In genomic region chr20:34529742-34530141, GRCh38 we compare ENCODE assay signal across 31 cellular contexts. TPM values are rescaled to one million over a fixed set of nuclear protein-coding genes. Genes with fewer than 3 reads are reported as not detected.
A peak's percentile ranks its signal among the peaks of the same experiment; 100 is the strongest.
DNase-seq lines count a peak whose midpoint lies in the region; ATAC-seq, FAIRE-seq and TF ChIP-seq lines count a peak whose summit lies in the region.
"Had no signal": no experiment of that assay in that cellular context is flagged by ENCODE, and none has a peak within 500 bp of the region (broad histone marks: within the 10 kb centered on the region; RNA-seq: fewer than 3 reads in every experiment).

No MANE protein-coding gene starts in this region.

- no peak for DNase-seq in AG04450 (ENCODE audit: low read depth, low spot score)
- DNase-seq in IMR-90, result no peak
- no peak for DNase-seq in H1 (ENCODE audit: low read depth in 1 of 2, low spot score in 2 of 2)
- no peak for DNase-seq in stimulated activated effector memory CD8-positive, alpha-beta T cell treated with anti-CD3 and anti-CD28 coated beads, Interleukin-12 subunit alpha, Interleukin-12 subunit beta, amount 100 ng/mL, for 72 hours (ENCODE audit: low spot score in 2 of 2)
- no peak for DNase-seq in activated gamma-delta T cell (lab: John Stamatoyannopoulos, UW)
- DNase-seq in activated CD4-positive, alpha-beta T cell treated with anti-CD3 and anti-CD28 coated beads, Interleukin-2, amount 10 ng/mL, durations not matched to agents 7 days and 5 days, result no peak
- DNase-seq: activated CD4-positive, alpha-beta T cell treated with anti-CD3 and anti-CD28 coated beads, Interleukin-2, amount 50 U/mL, for 4 hours; activated CD4-positive, CD25-positive, alpha-beta regulatory T cell; activated CD8-positive, alpha-beta memory T cell treated with anti-CD3 and anti-CD28 coated beads, Interleukin-2, amount 10 ng/mL, durations not matched to agents 7 days and 5 days; central memory CD4-positive, alpha-beta T cell; esophagus squamous epithelium; foreskin keratinocyte; HCEC 1CT; KG1; kidney; naive thymus-derived CD8-positive, alpha-beta T cell; NCI-H1930; NCI-H510A treated with DMSO at 0.1 percent for 48 hours; RPMI8226; stimulated activated naive CD8-positive, alpha-beta T cell treated with anti-CD3 and anti-CD28 coated beads, Interleukin-15, Interleukin-2, amounts not matched to agents 100 U/mL and 50 U/mL, for 24 hours; transverse colon had no signal

- H3K4me3 ChIP-seq in AG04450 (ENCODE audit: low read depth, low read length), result no peak overlapping the region
- no peak overlapping the region for H3K4me3 ChIP-seq in IMR-90 (ENCODE audit: insufficient read depth, low read depth, low read length)
- no peak overlapping the region for H3K4me3 ChIP-seq in H1 (ENCODE audit: extremely low read depth in 1 of 4, insufficient read depth in 2 of 4, low read depth in 3 of 4, low read length in 4 of 4)
- H3K4me3 ChIP-seq: BLaER1 treated with 17β-estradiol and CSF1 and Interleukin-3, amounts not matched to agents 10 nM and 100 nM; esophagus squamous epithelium; lung; skin epidermis; transverse colon had no signal

- H3K4me2 ChIP-seq in IMR-90 (ENCODE audit: low read depth, low read length) (no peak overlapping the region), H1 (ENCODE audit: insufficient read depth in 1 of 2, low read depth in 2 of 2, low read length in 2 of 2) (no peak overlapping the region)
- H3K4me2 ChIP-seq: BLaER1 treated with 17β-estradiol and CSF1 and Interleukin-3, amounts not matched to agents 10 nM and 100 nM had no signal

- in situ Hi-C loops in IMR-90 (cut with MboI; ENCODE audit: low sequenced_read_pairs), result no loop called here

- H3K4ac ChIP-seq in IMR-90 (ENCODE audit: low read depth, low read length) (0 out of 2 replicates have a peak overlapping the region, but pooled peaks have one; percentile 41), H1 (replicated peaks; ENCODE audit: insufficient read length, low read depth, low read length) (no peak overlapping the region)

- H3K9me3 ChIP-seq in AG04450 (ENCODE audit: control insufficient read depth, insufficient read depth, low read length) (no peaks in the 10 kb centered on the region), IMR-90 (ENCODE audit: control insufficient read depth, insufficient read depth, low read length) (no peaks in the 10 kb centered on the region), H1 (ENCODE audit: insufficient read depth in 2 of 2, low read depth in 1 of 2, low read length in 1 of 2) (no peaks in the 10 kb centered on the region)
- H3K9me3 ChIP-seq: BLaER1 treated with 17β-estradiol and CSF1 and Interleukin-3, amounts not matched to agents 10 nM and 100 nM; esophagus squamous epithelium; transverse colon had no signal

- H2BK5ac ChIP-seq in IMR-90 (ENCODE audit: low read depth, low read length, poor library complexity, severe bottlenecking), result no peak overlapping the region
- H2BK5ac ChIP-seq in H1 (ENCODE audit: low read depth, low read length), result no peak overlapping the region

- no peak overlapping the region for H3K9ac ChIP-seq in IMR-90 (ENCODE audit: low read depth, low read length)
- H3K9ac ChIP-seq in H1 (replicated peaks in 1 of 4; ENCODE audit: extremely low read depth in 1 of 4, low read depth in 3 of 4, low read length in 3 of 4), result no peak overlapping the region
- H3K9ac ChIP-seq: BLaER1 treated with 17β-estradiol and CSF1 and Interleukin-3, amounts not matched to agents 10 nM and 100 nM had no signal

- H3K79me1 ChIP-seq in IMR-90 (ENCODE audit: low read depth in 1 of 2, low read length in 2 of 2) (peaks cover 61 to 84% of the 10 kb centered on the region in 2 experiments), H1 (ENCODE audit: low read depth, low read length) (peaks cover 12% of the 10 kb centered on the region)

- no peak overlapping the region for H4K5ac ChIP-seq in IMR-90 (ENCODE audit: low read depth, low read length)
- no peak overlapping the region for H4K5ac ChIP-seq in H1 (ENCODE audit: insufficient read length, low read depth, low read length)

- peaks cover 0 to 14% of the 10 kb centered on the region in 2 experiments; a peak in 2 of 4 replicates for H3K79me2 ChIP-seq in H1 (ENCODE audit: control insufficient read depth in 1 of 2, insufficient read depth in 2 of 2, low read length in 2 of 2)

- peaks cover 27% of the 10 kb centered on the region for H3K4me1 ChIP-seq in IMR-90 (ENCODE audit: control insufficient read depth, insufficient read depth, low read length)
- no peaks in the 10 kb centered on the region for H3K4me1 ChIP-seq in H1 (replicated peaks in 1 of 4; ENCODE audit: control insufficient read depth in 3 of 4, insufficient read depth in 4 of 4, low read length in 3 of 4)

- H3K9me1 ChIP-seq in IMR-90 (ENCODE audit: insufficient read depth, low read length), result peaks cover 52% of the 10 kb centered on the region

- peaks cover 69% of the 10 kb centered on the region for H3K36me3 ChIP-seq in IMR-90 (ENCODE audit: control insufficient read depth, insufficient read depth, low read length)
- peaks cover 8 to 48% (median 21%) of the 10 kb centered on the region in 4 experiments for H3K36me3 ChIP-seq in H1 (ENCODE audit: control insufficient read depth in 2 of 4, insufficient read depth in 4 of 4, low read length in 3 of 4)

- TF ChIP-seq CTCF in AG04450 (IDR thresholded peaks at IDR 0.05; ENCODE audit: low read depth, low read length) (no peak), IMR-90 (conservative IDR thresholded peaks at IDR 0.05; ENCODE audit: low read depth, low read length) (no peak), H1 (IDR thresholded peaks at IDR 0.05; ENCODE audit: control extremely low read depth in 1 of 3, insufficient read depth in 1 of 3, low read depth in 1 of 3, low read length in 3 of 3) (no peak)

- peaks cover 86% of the 10 kb centered on the region for H3K36me3 Mint-ChIP-seq in stimulated activated effector memory CD8-positive, alpha-beta T cell treated with anti-CD3 and anti-CD28 coated beads, Interleukin-12 subunit alpha, Interleukin-12 subunit beta, amount 100 ng/mL, for 72 hours
- peaks cover 30% of the 10 kb centered on the region for H3K36me3 Mint-ChIP-seq in activated CD4-positive, alpha-beta T cell treated with anti-CD3 and anti-CD28 coated beads, Interleukin-2, amount 10 ng/mL, durations not matched to agents 7 days and 5 days (ENCODE audit: low read depth)
- H3K36me3 Mint-ChIP-seq: activated naive CD8-positive, alpha-beta T cell had no signal

- ATAC-seq in IMR-90 (ENCODE audit: low read depth), result no peak
- no peak for ATAC-seq in stimulated activated effector memory CD8-positive, alpha-beta T cell treated with anti-CD3 and anti-CD28 coated beads, Interleukin-12 subunit alpha, Interleukin-12 subunit beta, amount 100 ng/mL, for 72 hours
- no peak for ATAC-seq in GM18907 (IDR thresholded peaks at IDR 0.05; ENCODE audit: unreplicated experiment)
- ATAC-seq: activated CD8-positive, alpha-beta memory T cell treated with anti-CD3 and anti-CD28 coated beads, Interleukin-2, amount 10 ng/mL, durations not matched to agents 7 days and 5 days; foreskin keratinocyte; naive thymus-derived CD8-positive, alpha-beta T cell; stimulated activated naive CD8-positive, alpha-beta T cell treated with anti-CD3 and anti-CD28 coated beads, Interleukin-15, Interleukin-2, amounts not matched to agents 100 U/mL and 50 U/mL, for 24 hours; T-cell had no signal

- H2AFZ ChIP-seq in IMR-90 (replicated peaks; ENCODE audit: low read length, poor library complexity), result no peak overlapping the region
- H2AFZ ChIP-seq in H1 (ENCODE audit: low read length), result no peak overlapping the region

- FAIRE-seq in H1 (lab: Jason Lieb, UNC), result no peak
- FAIRE-seq: endometrium, GM12891, kidney had no signal

- intact Hi-C loops in IMR-90 (cut with micrococcal nuclease), result no loop called here

- H2BK20ac ChIP-seq in IMR-90 (ENCODE audit: low read depth, low read length) (0 out of 2 replicates have a peak overlapping the region, but pooled peaks have one; percentile 6), H1 (ENCODE audit: low read length) (no peak overlapping the region)

- dilution Hi-C loops in IMR-90 (cut with HindIII; ENCODE audit: low sequenced_read_pairs, unreplicated experiment), result no loop called here

- no peak overlapping the region for H3K18ac ChIP-seq in IMR-90 (ENCODE audit: low read depth, low read length)
- H3K18ac ChIP-seq in H1 (ENCODE audit: extremely low read depth, low read length), result no peak overlapping the region

- CTCF ChIA-PET in AG04450 (lab: Charles Lee) (interaction anchor here (0.9 to 1.6 kb wide), 2 partner anchors 8 to 217 kb away, joined by 3 to 5 read pairs; no protein-coding TSS in a partner anchor), IMR-90 (lab: Yijun Ruan, JAX) (no interaction called here), H1 (lab: Charles Lee; ENCODE audit: partially characterized antibody) (interaction anchor here (0.6 to 4.4 kb wide), 5 partner anchors 15 to 722 kb away, joined by 3 to 16 read pairs (median 3); no protein-coding TSS in a partner anchor)
- CTCF ChIA-PET in activated CD4-positive, alpha-beta T cell treated with anti-CD3 and anti-CD28 coated beads, Interleukin-2, amount 10 ng/mL, durations not matched to agents 7 days and 5 days (lab: Charles Lee), result interaction anchor here (4.0 kb wide), 1 partner anchor 217 kb away, joined by 23 read pairs; no protein-coding TSS in a partner anchor

- H3K56ac ChIP-seq in IMR-90 (ENCODE audit: extremely low read depth, insufficient read depth, low read length), result no peak overlapping the region
- H3K56ac ChIP-seq in H1 (replicated peaks; ENCODE audit: insufficient read length, low read depth, low read length), result no peak overlapping the region

- H4K20me1 ChIP-seq in IMR-90 (ENCODE audit: insufficient read depth, low read length) (peaks cover 22% of the 10 kb centered on the region), H1 (replicated peaks in 1 of 2; ENCODE audit: control insufficient read depth in 1 of 2, insufficient read depth in 2 of 2, low read length in 2 of 2) (peaks cover 5 to 19% of the 10 kb centered on the region in 2 experiments)

- POLR2A ChIA-PET in AG04450 (lab: Yijun Ruan, JAX) (no interaction called here), IMR-90 (lab: Charles Lee; ENCODE audit: unreplicated experiment) (interaction anchor here (0.6 kb wide), 1 partner anchor 861 kb away, joined by 5 read pairs; no protein-coding TSS in a partner anchor), H1 (lab: Charles Lee; ENCODE audit: partially characterized antibody) (interaction anchor here (1.4 kb wide), 1 partner anchor 18 kb away, joined by 5 read pairs; no protein-coding TSS in a partner anchor)
- POLR2A ChIA-PET in activated CD4-positive, alpha-beta T cell treated with anti-CD3 and anti-CD28 coated beads, Interleukin-2, amount 10 ng/mL, durations not matched to agents 7 days and 5 days (lab: Charles Lee), result no interaction called here

- H4K8ac ChIP-seq in IMR-90 (ENCODE audit: low read depth in 2 of 2, low read length in 2 of 2), result no peak overlapping the region
- H4K8ac ChIP-seq in H1 (ENCODE audit: extremely low read depth, insufficient read depth, low read length), result peak overlapping the region; percentile 1; the same call in 1 of the 2 replicates

- H3K4me3 Mint-ChIP-seq in stimulated activated effector memory CD8-positive, alpha-beta T cell treated with anti-CD3 and anti-CD28 coated beads, Interleukin-12 subunit alpha, Interleukin-12 subunit beta, amount 100 ng/mL, for 72 hours, result no peak overlapping the region
- no peak overlapping the region for H3K4me3 Mint-ChIP-seq in activated CD4-positive, alpha-beta T cell treated with anti-CD3 and anti-CD28 coated beads, Interleukin-2, amount 10 ng/mL, durations not matched to agents 7 days and 5 days
- H3K4me3 Mint-ChIP-seq: activated CD8-positive, alpha-beta memory T cell treated with anti-CD3 and anti-CD28 coated beads, Interleukin-2, amount 10 ng/mL, durations not matched to agents 7 days and 5 days; activated naive CD8-positive, alpha-beta T cell; dendritic cell treated with granulocyte-macrophage colony-stimulating factor and Interleukin-4, amounts not matched to agents 40 ng/mL and 50 ng/mL, for 4 days; T-cell had no signal

- H3K4me1 Mint-ChIP-seq in stimulated activated effector memory CD8-positive, alpha-beta T cell treated with anti-CD3 and anti-CD28 coated beads, Interleukin-12 subunit alpha, Interleukin-12 subunit beta, amount 100 ng/mL, for 72 hours, result peaks cover 21% of the 10 kb centered on the region
- H3K4me1 Mint-ChIP-seq in activated CD4-positive, alpha-beta T cell treated with anti-CD3 and anti-CD28 coated beads, Interleukin-2, amount 10 ng/mL, durations not matched to agents 7 days and 5 days, result no peaks in the 10 kb centered on the region
- H3K4me1 Mint-ChIP-seq: activated CD8-positive, alpha-beta memory T cell treated with anti-CD3 and anti-CD28 coated beads, Interleukin-2, amount 10 ng/mL, durations not matched to agents 7 days and 5 days had no signal

- H3K23ac ChIP-seq in IMR-90 (ENCODE audit: low read depth, low read length), result peak overlapping the region; percentile 4; the same call in 1 of the 2 replicates
- H3K23ac ChIP-seq in H1 (ENCODE audit: insufficient read length), result no peak overlapping the region

- H3K9me3 Mint-ChIP-seq in stimulated activated effector memory CD8-positive, alpha-beta T cell treated with anti-CD3 and anti-CD28 coated beads, Interleukin-12 subunit alpha, Interleukin-12 subunit beta, amount 100 ng/mL, for 72 hours, result no peaks in the 10 kb centered on the region
- H3K9me3 Mint-ChIP-seq in activated CD4-positive, alpha-beta T cell treated with anti-CD3 and anti-CD28 coated beads, Interleukin-2, amount 10 ng/mL, durations not matched to agents 7 days and 5 days, result no peaks in the 10 kb centered on the region
- H3K9me3 Mint-ChIP-seq: dendritic cell treated with granulocyte-macrophage colony-stimulating factor and Interleukin-4, amounts not matched to agents 40 ng/mL and 50 ng/mL, for 4 days; naive thymus-derived CD8-positive, alpha-beta T cell; T-cell had no signal

- no peak overlapping the region for H3K14ac ChIP-seq in IMR-90 (replicated peaks; ENCODE audit: low read depth, low read length)
- H3K14ac ChIP-seq in H1 (ENCODE audit: insufficient read length), result no peak overlapping the region

- no peaks in the 10 kb centered on the region for H3K27me3 Mint-ChIP-seq in activated CD4-positive, alpha-beta T cell treated with anti-CD3 and anti-CD28 coated beads, Interleukin-2, amount 10 ng/mL, durations not matched to agents 7 days and 5 days
- H3K27me3 Mint-ChIP-seq: activated CD8-positive, alpha-beta memory T cell treated with anti-CD3 and anti-CD28 coated beads, Interleukin-2, amount 10 ng/mL, durations not matched to agents 7 days and 5 days; activated naive CD8-positive, alpha-beta T cell; dendritic cell treated with granulocyte-macrophage colony-stimulating factor and Interleukin-4, amounts not matched to agents 40 ng/mL and 50 ng/mL, for 4 days; naive thymus-derived CD8-positive, alpha-beta T cell; T-cell had no signal

- H2AK9ac ChIP-seq in IMR-90 (replicated peaks; ENCODE audit: low read depth, low read length, poor library complexity), result no peak overlapping the region

- H3K27ac Mint-ChIP-seq in stimulated activated effector memory CD8-positive, alpha-beta T cell treated with anti-CD3 and anti-CD28 coated beads, Interleukin-12 subunit alpha, Interleukin-12 subunit beta, amount 100 ng/mL, for 72 hours, result peak overlapping the region; percentile 18
- no peak overlapping the region for H3K27ac Mint-ChIP-seq in activated CD4-positive, alpha-beta T cell treated with anti-CD3 and anti-CD28 coated beads, Interleukin-2, amount 10 ng/mL, durations not matched to agents 7 days and 5 days
- H3K27ac Mint-ChIP-seq: activated CD8-positive, alpha-beta memory T cell treated with anti-CD3 and anti-CD28 coated beads, Interleukin-2, amount 10 ng/mL, durations not matched to agents 7 days and 5 days; activated naive CD8-positive, alpha-beta T cell; dendritic cell treated with granulocyte-macrophage colony-stimulating factor and Interleukin-4, amounts not matched to agents 40 ng/mL and 50 ng/mL, for 4 days had no signal

- TF ChIP-seq RAD21 in IMR-90 (IDR thresholded peaks at IDR 0.05; ENCODE audit: low read length) (no peak), H1 (IDR thresholded peaks at IDR 0.05 in 1 of 2, conservative IDR thresholded peaks at IDR 0.05 in 1 of 2; ENCODE audit: low read depth in 2 of 2, low read length in 2 of 2) (no peak)

- H2AK5ac ChIP-seq in IMR-90 (ENCODE audit: low read depth, low read length) (peak overlapping the region; percentile 43; the same call in 1 of the 2 replicates), H1 (ENCODE audit: low read depth, low read length) (no peak overlapping the region)

- no peak overlapping the region for H4K91ac ChIP-seq in IMR-90 (ENCODE audit: insufficient read depth, low read depth, low read length)
- H4K91ac ChIP-seq in H1 (replicated peaks; ENCODE audit: insufficient read length, low read length), result no peak overlapping the region

- H3K27ac ChIP-seq in AG04450 (ENCODE audit: low read depth, low read length), result peak overlapping the region; percentile 34
- H3K27ac ChIP-seq in IMR-90 (ENCODE audit: insufficient read depth, low read length), result no peak overlapping the region
- H3K27ac ChIP-seq in H1 (ENCODE audit: low read depth, low read length), result no peak overlapping the region
- H3K27ac ChIP-seq: BLaER1 treated with 17β-estradiol and CSF1 and Interleukin-3, amounts not matched to agents 10 nM and 100 nM; foreskin keratinocyte; HL-60 had no signal

- H3K27me3 ChIP-seq in AG04450 (ENCODE audit: control insufficient read depth, insufficient read depth, low read length) (no peaks in the 10 kb centered on the region), IMR-90 (ENCODE audit: control insufficient read depth, insufficient read depth, low read length) (no peaks in the 10 kb centered on the region), H1 (replicated peaks in 1 of 4; ENCODE audit: control insufficient read depth in 3 of 4, extremely low read depth in 1 of 4, insufficient read depth in 3 of 4, low read length in 3 of 4) (no peaks in the 10 kb centered on the region)
- H3K27me3 ChIP-seq: BLaER1 treated with 17β-estradiol and CSF1 and Interleukin-3, amounts not matched to agents 10 nM and 100 nM; esophagus squamous epithelium; foreskin keratinocyte; transverse colon had no signal

- no peaks in the 10 kb centered on the region for H3K23me2 ChIP-seq in H1 (ENCODE audit: low read depth, low read length)

- TF ChIP-seq EP300 in H1 (IDR thresholded peaks at IDR 0.05; ENCODE audit: borderline replicate concordance in 1 of 2, low read depth in 2 of 2, low read length in 2 of 2), result no peak

- BruUV-seq in IMR-90 (replicated peaks; lab: Mats Ljungman, UMichigan), result no TSS peak

- no peak overlapping the region for H2BK12ac ChIP-seq in H1 (ENCODE audit: low read depth, low read length)

- H2BK15ac ChIP-seq in IMR-90 (ENCODE audit: low read depth, low read length) (no peak overlapping the region; the same call in 2 of the 3 replicates), H1 (ENCODE audit: low read length) (no peak overlapping the region)

- no peak overlapping the region for H2BK120ac ChIP-seq in IMR-90 (ENCODE audit: low read depth, low read length)
- H2BK120ac ChIP-seq in H1 (replicated peaks; ENCODE audit: low read depth, low read length), result no peak overlapping the region

- no CpG with 5 or more reads among the region's 3 CpGs for WGBS in IMR-90 (ENCODE audit: extremely low coverage in 2 of 2, insufficient read length in 1 of 2), 2 experiments
- WGBS in H1 (ENCODE audit: extremely low coverage in 1 of 2, insufficient coverage in 1 of 2, insufficient read length in 1 of 2, insufficient replicate concordance in 2 of 2, low coverage in 1 of 2, low lambda C conversion rate in 2 of 2, missing lambda C conversion rate in 1 of 2), 2 experiments, result 92% methylated on average over 3 of the region's 3 CpGs; no CpG with 5 or more reads in 1 of the 2 experiments

- TF ChIP-seq POLR2A in IMR-90 (IDR thresholded peaks at IDR 0.05; ENCODE audit: low read depth, low read length) (no peak), H1 (IDR thresholded peaks at IDR 0.05; ENCODE audit: control extremely low read depth in 1 of 2, low read depth in 2 of 2, low read length in 2 of 2) (no peak)

RNA-seq across cellular contexts. Expression of gene DYNLRB1, which starts 13.5 kb away (rescaled TPM):
- polyA plus RNA-seq in AG04450 (2011; rRNA removed) (256 and 325 TPM in 2 replicates), IMR-90 (2012; rRNA removed) (380 and 406 TPM in 2 replicates), H1 (2011; rRNA removed) (206 and 214 TPM in 2 replicates)
- polyA minus RNA-seq in AG04450 (2011; rRNA and poly(A)+ RNA removed), result 234 and 264 TPM in 2 replicates
- 78.0 and 82.4 TPM in 2 replicates for total RNA-seq in IMR-90 (2012; rRNA removed)
- 425 and 634 TPM in 2 replicates for polyA plus RNA-seq in IMR-90 (2012; cell fraction: cytosol; rRNA removed)
- 82.6 and 188 TPM in 2 replicates for polyA plus RNA-seq in IMR-90 (2012; cell fraction: nucleus; rRNA removed; ENCODE audit: low replicate concordance)
- 107 and 109 TPM in 2 replicates for total RNA-seq in H1 (2021; fragmentation: NEBNext Ultra II Directional; extraction: Animal tissue kit (Norgen Biotek cat#: 25700))
- 156 TPM for polyA plus RNA-seq in H1 (2011; cell fraction: cytosol; rRNA removed)
- polyA plus RNA-seq in H1 (2011; cell fraction: nucleus; rRNA removed), result 142 TPM
- 208 to 280 TPM (median 256 TPM) in 4 replicates for polyA plus RNA-seq in H1 (2012, experiment 1 of 2)
- polyA plus RNA-seq in H1 (2012, experiment 2 of 2), result 422 TPM
- polyA plus RNA-seq in H1 (2013, experiment 1 of 2), result 190 TPM
- polyA plus RNA-seq in H1 (2013, experiment 2 of 2), result 197 TPM
- 114 and 160 TPM in 2 replicates for polyA minus RNA-seq in H1 (2011; rRNA and poly(A)+ RNA removed)
- polyA minus RNA-seq in H1 (2011; cell fraction: cytosol; rRNA and poly(A)+ RNA removed), result 51.7 TPM
- 56.9 TPM for polyA minus RNA-seq in H1 (2011; cell fraction: nucleus; rRNA and poly(A)+ RNA removed)
- 100 to 1,000 TPM in 1 of 2 experiments, 10 to 100 TPM in 1; 90.5 to 105 TPM for total RNA-seq in activated CD4-positive, alpha-beta T cell treated with anti-CD3 and anti-CD28 coated beads, Interleukin-2, amount 10 ng/mL, durations not matched to agents 7 days and 5 days

RNA-seq across cellular contexts. Expression of gene MAP1LC3A, which starts 28.8 kb away (rescaled TPM):
- 15.9 and 26.7 TPM in 2 replicates for polyA plus RNA-seq in AG04450 (2011; rRNA removed)
- polyA minus RNA-seq in AG04450 (2011; rRNA and poly(A)+ RNA removed), result 13.2 and 18.9 TPM in 2 replicates
- 10.0 and 12.5 TPM in 2 replicates for total RNA-seq in IMR-90 (2012; rRNA removed)
- 39.7 and 50.7 TPM in 2 replicates for polyA plus RNA-seq in IMR-90 (2012; rRNA removed)
- polyA plus RNA-seq in IMR-90 (2012; cell fraction: cytosol; rRNA removed), result 42.3 and 104 TPM in 2 replicates
- polyA plus RNA-seq in IMR-90 (2012; cell fraction: nucleus; rRNA removed; ENCODE audit: low replicate concordance), result 149 and 281 TPM in 2 replicates
- 5.0 and 6.3 TPM in 2 replicates for total RNA-seq in H1 (2021; fragmentation: NEBNext Ultra II Directional; extraction: Animal tissue kit (Norgen Biotek cat#: 25700))
- polyA plus RNA-seq in H1 (2011; rRNA removed), result 6.1 and 9.5 TPM in 2 replicates
- polyA plus RNA-seq in H1 (2011; cell fraction: cytosol; rRNA removed), result 3.5 TPM
- 15.4 TPM for polyA plus RNA-seq in H1 (2011; cell fraction: nucleus; rRNA removed)
- 3.8 to 10.9 TPM (median 10.8 TPM) in 4 replicates for polyA plus RNA-seq in H1 (2012, experiment 1 of 2)
- 9.2 TPM for polyA plus RNA-seq in H1 (2012, experiment 2 of 2)
- 5.6 TPM for polyA plus RNA-seq in H1 (2013, experiment 1 of 2)
- polyA plus RNA-seq in H1 (2013, experiment 2 of 2), result 5.4 TPM
- polyA minus RNA-seq in H1 (2011; rRNA and poly(A)+ RNA removed), result 0.61 and 0.69 TPM in 2 replicates
- polyA minus RNA-seq in H1 (2011; cell fraction: cytosol; rRNA and poly(A)+ RNA removed), result 4.7 TPM
- polyA minus RNA-seq in H1 (2011; cell fraction: nucleus; rRNA and poly(A)+ RNA removed), result 3.9 TPM
- total RNA-seq in activated CD4-positive, alpha-beta T cell treated with anti-CD3 and anti-CD28 coated beads, Interleukin-2, amount 10 ng/mL, durations not matched to agents 7 days and 5 days, result 1 to 10 TPM; 2.6 to 2.7 TPM

Comparison
In these comparisons a context has a peak if more than half of its experiments do, and no peak if none do; other contexts are left out.
1. POLR2A ChIA-PET loops: an anchor here in IMR-90 (0.6 kb wide) and H1 (1.4 kb wide); none called in AG04450 and activated CD4-positive, alpha-beta T cell treated with anti-CD3 and anti-CD28 coated beads, Interleukin-2, amount 10 ng/mL, durations not matched to agents 7 days and 5 days.